ENCODE assay signal across 27 cellular contexts in genomic region chr19:21101511-21102242, GRCh38. TPM values are rescaled to one million over a fixed set of nuclear protein-coding genes. Genes with fewer than 3 reads are reported as not detected.
DNase-seq lines count a peak whose midpoint lies in the region; ATAC-seq and TF ChIP-seq lines count a peak whose summit lies in the region.
"Had no signal": no experiment of that assay in that cellular context is flagged by ENCODE, and none has a peak within 500 bp of the region (broad histone marks: within the 10 kb centered on the region; RNA-seq: fewer than 3 reads in every experiment).

No MANE protein-coding gene starts in this region.

- peak; percentile 49 to 70 for ATAC-seq in activated naive CD4-positive, alpha-beta T cell treated with anti-CD3 and anti-CD28 coated beads, Interleukin-2, amount 50 U/mL, for 72 hours
- ATAC-seq in activated T-helper 17 cell treated with anti-CD3 and anti-CD28 coated beads, Interleukin-2, amount 50 U/mL, for 72 hours (replicated peaks): peak; percentile 56
- no peak for ATAC-seq in GM19324 (IDR thresholded peaks at IDR 0.05; ENCODE audit: low FRiP score, unreplicated experiment)
- no peak for ATAC-seq in HG03342 (IDR thresholded peaks at IDR 0.05; ENCODE audit: unreplicated experiment)
- ATAC-seq: activated CD4-positive, alpha-beta T cell treated with anti-CD3 and anti-CD28 coated beads for 36 hours; left cardiac atrium; stimulated activated memory B cell treated with anti-CD40 and anti-IgM and Interleukin-4, amounts not matched to agents 10 μg/mL and 1 μg/mL and 100 μg/mL, for 72 hours; T-cell had no signal

- no peak overlapping the region for H2AFZ ChIP-seq in trophoblast cell (ENCODE audit: insufficient read depth, low read length, poor library complexity)

- H3K14ac ChIP-seq in trophoblast cell (ENCODE audit: low read length): no peak overlapping the region

- H3K9ac ChIP-seq in trophoblast cell (ENCODE audit: low read length): no peak overlapping the region

- WGBS in trophoblast cell (ENCODE audit: extremely low coverage, insufficient coverage, insufficient read length): no CpG with 5 or more reads among the region's 2 CpGs

- H3K18ac ChIP-seq in trophoblast cell (ENCODE audit: low read length): no peak overlapping the region

- no peaks in the 10 kb centered on the region for H3K9me3 Mint-ChIP-seq in activated naive CD4-positive, alpha-beta T cell treated with anti-CD3 and anti-CD28 coated beads, Interleukin-2, amount 50 U/mL, for 72 hours
- no peaks in the 10 kb centered on the region for H3K9me3 Mint-ChIP-seq in activated T-helper 17 cell treated with anti-CD3 and anti-CD28 coated beads, Interleukin-2, amount 50 U/mL, for 72 hours
- H3K9me3 Mint-ChIP-seq: dendritic cell treated with granulocyte-macrophage colony-stimulating factor and Interleukin-4, amounts not matched to agents 40 ng/mL and 50 ng/mL, for 4 days; memory B cell; stimulated activated memory B cell treated with anti-CD40 and anti-IgM and Interleukin-4, amounts not matched to agents 10 μg/mL and 1 μg/mL and 100 μg/mL, for 72 hours; T-cell had no signal

- H3K36me3 Mint-ChIP-seq in activated naive CD4-positive, alpha-beta T cell treated with anti-CD3 and anti-CD28 coated beads, Interleukin-2, amount 50 U/mL, for 72 hours: peaks cover 6 to 28% of the 10 kb centered on the region in 2 donors
- peaks cover 56% of the 10 kb centered on the region for H3K36me3 Mint-ChIP-seq in activated T-helper 17 cell treated with anti-CD3 and anti-CD28 coated beads, Interleukin-2, amount 50 U/mL, for 72 hours (ENCODE audit: low read depth)

- H3K4me1 ChIP-seq in trophoblast cell (ENCODE audit: control insufficient read depth in 1 of 2, insufficient read depth in 2 of 2, low read length in 2 of 2): peaks cover 3 to 7% of the 10 kb centered on the region in 2 experiments
- H3K4me1 ChIP-seq: Caco-2, HAP-1, SJSA1 had no signal

- no peak overlapping the region for H3K4me3 Mint-ChIP-seq in activated T-helper 17 cell treated with anti-CD3 and anti-CD28 coated beads, Interleukin-2, amount 50 U/mL, for 72 hours
- H3K4me3 Mint-ChIP-seq: activated CD4-positive, alpha-beta T cell treated with anti-CD3 and anti-CD28 coated beads for 36 hours; dendritic cell treated with granulocyte-macrophage colony-stimulating factor and Interleukin-4, amounts not matched to agents 40 ng/mL and 50 ng/mL, for 4 days; memory B cell; stimulated activated memory B cell treated with anti-CD40 and anti-IgM and Interleukin-4, amounts not matched to agents 10 μg/mL and 1 μg/mL and 100 μg/mL, for 72 hours; T-cell had no signal

- no peak overlapping the region for H3K4me3 ChIP-seq in epithelial cell of esophagus (ENCODE audit: low read length)
- no peak overlapping the region for H3K4me3 ChIP-seq in trophoblast cell (ENCODE audit: low read depth, low read length)
- H3K4me3 ChIP-seq: HAP-1, SJSA1 had no signal

- no peaks in the 10 kb centered on the region for H3K4me1 Mint-ChIP-seq in activated T-helper 17 cell treated with anti-CD3 and anti-CD28 coated beads, Interleukin-2, amount 50 U/mL, for 72 hours
- H3K4me1 Mint-ChIP-seq: activated CD4-positive, alpha-beta T cell treated with anti-CD3 and anti-CD28 coated beads for 36 hours; memory B cell; stimulated activated memory B cell treated with anti-CD40 and anti-IgM and Interleukin-4, amounts not matched to agents 10 μg/mL and 1 μg/mL and 100 μg/mL, for 72 hours; T-cell had no signal

- peaks cover 2% of the 10 kb centered on the region for H3K79me2 ChIP-seq in trophoblast cell (ENCODE audit: control insufficient read depth, insufficient read depth, low read length, poor library complexity)

- H4K8ac ChIP-seq in trophoblast cell (ENCODE audit: low read depth, low read length): peak overlapping the region; percentile 60

- peaks cover 19 to 33% of the 10 kb centered on the region in 2 experiments for H3K36me3 ChIP-seq in trophoblast cell (ENCODE audit: control insufficient read depth in 1 of 2, insufficient read depth in 2 of 2, low read length in 2 of 2)
- H3K36me3 ChIP-seq: HAP-1 had no signal

- H3K27me3 Mint-ChIP-seq in activated T-helper 17 cell treated with anti-CD3 and anti-CD28 coated beads, Interleukin-2, amount 50 U/mL, for 72 hours: no peaks in the 10 kb centered on the region
- H3K27me3 Mint-ChIP-seq: activated CD4-positive, alpha-beta T cell treated with anti-CD3 and anti-CD28 coated beads for 36 hours; dendritic cell treated with granulocyte-macrophage colony-stimulating factor and Interleukin-4, amounts not matched to agents 40 ng/mL and 50 ng/mL, for 4 days; memory B cell; stimulated activated memory B cell treated with anti-CD40 and anti-IgM and Interleukin-4, amounts not matched to agents 10 μg/mL and 1 μg/mL and 100 μg/mL, for 72 hours; T-cell had no signal

- no peak overlapping the region for H4K12ac ChIP-seq in trophoblast cell (ENCODE audit: low read depth, low read length)

- peak overlapping the region; percentile 73 for H2BK5ac ChIP-seq in trophoblast cell (ENCODE audit: low read depth, low read length, poor library complexity)

- no peak overlapping the region for H3K4me2 ChIP-seq in trophoblast cell (ENCODE audit: low read length)

- H3K79me1 ChIP-seq in trophoblast cell (ENCODE audit: low read length): peaks cover 2% of the 10 kb centered on the region

- H3K27ac ChIP-seq in trophoblast cell (ENCODE audit: low read depth, low read length): peak overlapping the region; percentile 97
- H3K27ac ChIP-seq: SJSA1 had no signal

- H4K91ac ChIP-seq in trophoblast cell (ENCODE audit: low read depth, low read length): peak overlapping the region; percentile 37

- no peaks in the 10 kb centered on the region for H3K9me3 ChIP-seq in trophoblast cell (ENCODE audit: insufficient read depth, low read depth, low read length)
- H3K9me3 ChIP-seq: Caco-2, HAP-1, SJSA1 had no signal

- DNase-seq in activated naive CD4-positive, alpha-beta T cell treated with anti-CD3 and anti-CD28 coated beads, Interleukin-2, amount 50 U/mL, for 72 hours (ENCODE audit: low spot score in 2 of 2): no peak
- DNase-seq in activated naive CD4-positive, alpha-beta T cell treated with Interleukin-2 at 50 U/mL for 16 hours: no peak
- DNase-seq in epithelial cell of esophagus (ENCODE audit: low read depth) (peak; percentile 20), trophoblast cell (peak; percentile 61 to 63), NCI-H2029 (lab: John Stamatoyannopoulos, UW) (no peak)
- DNase-seq: activated CD4-positive, alpha-beta T cell treated with anti-CD3 and anti-CD28 coated beads for 36 hours; activated gamma-delta T cell treated with Interleukin-2 at 50 U/mL for 16 hours; amygdala; Caco-2; DND-41; Kasumi-1; left cardiac atrium; MV-4-11; NCI-H187; NCI-H748 treated with DMSO at 0.1 percent for 48 hours; nucleus accumbens; small intestine; stimulated activated CD4-positive, alpha-beta T cell treated with anti-CD3 and anti-CD28 coated beads, Interleukin-2, amount 100 ng/mL, for 48 hours; T-cell had no signal

- H3K4ac ChIP-seq in trophoblast cell (ENCODE audit: low read depth, low read length): no peak overlapping the region

- H2AK5ac ChIP-seq in trophoblast cell (ENCODE audit: low read length): peak overlapping the region; percentile 54

- no peaks in the 10 kb centered on the region for H3K27me3 ChIP-seq in trophoblast cell (ENCODE audit: insufficient read depth, low read length)
- H3K27me3 ChIP-seq: SJSA1 had no signal

- peak overlapping the region; percentile 80 for H2BK120ac ChIP-seq in trophoblast cell (ENCODE audit: insufficient read depth, low read length, poor library complexity)

- TF ChIP-seq CTCF in epithelial cell of esophagus (IDR thresholded peaks at IDR 0.05; ENCODE audit: insufficient read depth, low read depth, low read length, missing control alignments): no peak

- no peak overlapping the region for H2BK12ac ChIP-seq in trophoblast cell (ENCODE audit: low read length)

- H3K27ac Mint-ChIP-seq in activated naive CD4-positive, alpha-beta T cell treated with anti-CD3 and anti-CD28 coated beads, Interleukin-2, amount 50 U/mL, for 72 hours: no peak overlapping the region
- H3K27ac Mint-ChIP-seq in activated T-helper 17 cell treated with anti-CD3 and anti-CD28 coated beads, Interleukin-2, amount 50 U/mL, for 72 hours: no peak overlapping the region
- H3K27ac Mint-ChIP-seq: activated CD4-positive, alpha-beta T cell treated with anti-CD3 and anti-CD28 coated beads for 36 hours; dendritic cell treated with granulocyte-macrophage colony-stimulating factor and Interleukin-4, amounts not matched to agents 40 ng/mL and 50 ng/mL, for 4 days; memory B cell; stimulated activated memory B cell treated with anti-CD40 and anti-IgM and Interleukin-4, amounts not matched to agents 10 μg/mL and 1 μg/mL and 100 μg/mL, for 72 hours; T-cell had no signal

- no peak overlapping the region for H3K23ac ChIP-seq in trophoblast cell (ENCODE audit: low read length)

RNA-seq across cellular contexts. Expression of gene ZNF714, which starts 19.7 kb away (rescaled TPM):
- 10 to 100 TPM; 19.0 to 31.0 TPM for total RNA-seq in activated naive CD4-positive, alpha-beta T cell treated with anti-CD3 and anti-CD28 coated beads, Interleukin-2, amount 50 U/mL, for 72 hours
- total RNA-seq in activated T-helper 17 cell treated with anti-CD3 and anti-CD28 coated beads, Interleukin-2, amount 50 U/mL, for 72 hours: 10 to 100 TPM; 15.1 to 26.3 TPM
- 42.2 and 42.3 TPM in 2 replicates for polyA plus RNA-seq in trophoblast cell (2013)

RNA-seq across cellular contexts. Expression of gene ZNF431, which starts 40.2 kb away (rescaled TPM):
- total RNA-seq in activated naive CD4-positive, alpha-beta T cell treated with anti-CD3 and anti-CD28 coated beads, Interleukin-2, amount 50 U/mL, for 72 hours: 10 to 100 TPM; 21.3 to 26.0 TPM
- 10 to 100 TPM; 20.9 to 24.5 TPM for total RNA-seq in activated T-helper 17 cell treated with anti-CD3 and anti-CD28 coated beads, Interleukin-2, amount 50 U/mL, for 72 hours
- 23.9 and 25.2 TPM in 2 replicates for polyA plus RNA-seq in trophoblast cell (2013)

Comparison
In these comparisons a context has a peak if more than half of its experiments do, and no peak if none do; other contexts are left out.
1. ATAC-seq: peak in activated naive CD4-positive, alpha-beta T cell treated with anti-CD3 and anti-CD28 coated beads, Interleukin-2, amount 50 U/mL, for 72 hours (2 of 2) and activated T-helper 17 cell treated with anti-CD3 and anti-CD28 coated beads, Interleukin-2, amount 50 U/mL, for 72 hours (single experiment); none in GM19324 (single experiment) and HG03342 (single experiment).
2. DNase-seq: peak in epithelial cell of esophagus (single experiment) and trophoblast cell (2 of 2); none in activated naive CD4-positive, alpha-beta T cell treated with anti-CD3 and anti-CD28 coated beads, Interleukin-2, amount 50 U/mL, for 72 hours (0 of 2), activated naive CD4-positive, alpha-beta T cell treated with Interleukin-2 at 50 U/mL for 16 hours (single experiment) and NCI-H2029 (single experiment).